ENCODE assay signal across 1 cellular context in the genomic region with DNA sequence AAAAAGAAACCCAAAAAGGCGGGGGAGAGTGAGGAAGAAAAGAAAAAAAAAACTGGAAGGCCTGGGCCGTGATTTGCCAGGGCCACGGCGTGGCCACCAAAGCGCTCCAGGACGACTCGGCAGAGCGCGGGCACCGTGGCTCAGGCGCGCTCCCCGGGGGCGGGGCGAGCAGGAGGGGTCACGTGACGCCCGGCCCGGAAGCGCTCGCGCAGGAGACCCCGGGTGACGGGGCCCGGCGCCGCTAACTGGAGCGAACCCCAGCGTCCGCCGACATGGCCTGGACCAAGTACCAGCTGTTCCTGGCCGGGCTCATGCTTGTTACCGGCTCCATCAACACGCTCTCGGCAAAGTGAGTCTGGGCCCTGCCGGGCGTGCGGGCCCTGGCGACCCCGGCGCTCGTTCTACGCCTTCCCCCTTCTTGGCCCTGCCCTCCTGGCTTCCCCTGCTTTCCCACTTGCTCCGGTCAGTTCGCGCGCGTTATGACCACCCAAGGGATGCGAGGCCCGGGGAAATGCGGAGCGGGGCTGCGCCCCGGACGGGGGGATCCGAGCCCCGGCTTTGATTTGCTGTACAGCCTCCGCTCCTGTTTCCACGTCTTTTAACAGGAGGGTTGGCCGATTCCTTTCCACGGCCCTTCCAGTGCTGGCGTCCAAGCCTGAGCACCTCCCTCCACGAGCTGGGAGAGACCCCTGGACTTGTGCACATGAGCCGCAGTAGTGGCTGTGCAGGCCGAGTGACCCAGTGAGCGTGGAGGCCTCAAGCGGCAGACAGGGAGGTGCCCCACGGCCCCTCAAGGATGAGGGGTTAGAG.
TF ChIP-seq lines count a peak whose summit lies in the region.

A gene with protein sequence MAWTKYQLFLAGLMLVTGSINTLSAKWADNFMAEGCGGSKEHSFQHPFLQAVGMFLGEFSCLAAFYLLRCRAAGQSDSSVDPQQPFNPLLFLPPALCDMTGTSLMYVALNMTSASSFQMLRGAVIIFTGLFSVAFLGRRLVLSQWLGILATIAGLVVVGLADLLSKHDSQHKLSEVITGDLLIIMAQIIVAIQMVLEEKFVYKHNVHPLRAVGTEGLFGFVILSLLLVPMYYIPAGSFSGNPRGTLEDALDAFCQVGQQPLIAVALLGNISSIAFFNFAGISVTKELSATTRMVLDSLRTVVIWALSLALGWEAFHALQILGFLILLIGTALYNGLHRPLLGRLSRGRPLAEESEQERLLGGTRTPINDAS (plus strand): TSS at position 207 of the 810 bp plus-strand sequence. CDS start 66 bp downstream, at position 273.

TF ChIP-seq in WTC11, 78 proteins besides CTCF, POLR2A, EP300 and RAD21 (continued from another document):
- TF ChIP-seq, protein P1, sequence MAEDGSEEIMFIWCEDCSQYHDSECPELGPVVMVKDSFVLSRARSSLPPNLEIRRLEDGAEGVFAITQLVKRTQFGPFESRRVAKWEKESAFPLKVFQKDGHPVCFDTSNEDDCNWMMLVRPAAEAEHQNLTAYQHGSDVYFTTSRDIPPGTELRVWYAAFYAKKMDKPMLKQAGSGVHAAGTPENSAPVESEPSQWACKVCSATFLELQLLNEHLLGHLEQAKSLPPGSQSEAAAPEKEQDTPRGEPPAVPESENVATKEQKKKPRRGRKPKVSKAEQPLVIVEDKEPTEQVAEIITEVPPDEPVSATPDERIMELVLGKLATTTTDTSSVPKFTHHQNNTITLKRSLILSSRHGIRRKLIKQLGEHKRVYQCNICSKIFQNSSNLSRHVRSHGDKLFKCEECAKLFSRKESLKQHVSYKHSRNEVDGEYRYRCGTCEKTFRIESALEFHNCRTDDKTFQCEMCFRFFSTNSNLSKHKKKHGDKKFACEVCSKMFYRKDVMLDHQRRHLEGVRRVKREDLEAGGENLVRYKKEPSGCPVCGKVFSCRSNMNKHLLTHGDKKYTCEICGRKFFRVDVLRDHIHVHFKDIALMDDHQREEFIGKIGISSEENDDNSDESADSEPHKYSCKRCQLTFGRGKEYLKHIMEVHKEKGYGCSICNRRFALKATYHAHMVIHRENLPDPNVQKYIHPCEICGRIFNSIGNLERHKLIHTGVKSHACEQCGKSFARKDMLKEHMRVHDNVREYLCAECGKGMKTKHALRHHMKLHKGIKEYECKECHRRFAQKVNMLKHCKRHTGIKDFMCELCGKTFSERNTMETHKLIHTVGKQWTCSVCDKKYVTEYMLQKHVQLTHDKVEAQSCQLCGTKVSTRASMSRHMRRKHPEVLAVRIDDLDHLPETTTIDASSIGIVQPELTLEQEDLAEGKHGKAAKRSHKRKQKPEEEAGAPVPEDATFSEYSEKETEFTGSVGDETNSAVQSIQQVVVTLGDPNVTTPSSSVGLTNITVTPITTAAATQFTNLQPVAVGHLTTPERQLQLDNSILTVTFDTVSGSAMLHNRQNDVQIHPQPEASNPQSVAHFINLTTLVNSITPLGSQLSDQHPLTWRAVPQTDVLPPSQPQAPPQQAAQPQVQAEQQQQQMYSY (CRISPR knock-in tag; IDR thresholded peaks at IDR 0.05), result no peak
- no peak for TF ChIP-seq CREB1 (CRISPR knock-in tag; IDR thresholded peaks at IDR 0.05)
- TF ChIP-seq, protein P2, sequence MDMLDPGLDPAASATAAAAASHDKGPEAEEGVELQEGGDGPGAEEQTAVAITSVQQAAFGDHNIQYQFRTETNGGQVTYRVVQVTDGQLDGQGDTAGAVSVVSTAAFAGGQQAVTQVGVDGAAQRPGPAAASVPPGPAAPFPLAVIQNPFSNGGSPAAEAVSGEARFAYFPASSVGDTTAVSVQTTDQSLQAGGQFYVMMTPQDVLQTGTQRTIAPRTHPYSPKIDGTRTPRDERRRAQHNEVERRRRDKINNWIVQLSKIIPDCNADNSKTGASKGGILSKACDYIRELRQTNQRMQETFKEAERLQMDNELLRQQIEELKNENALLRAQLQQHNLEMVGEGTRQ (CRISPR knock-in tag; IDR thresholded peaks at IDR 0.05), result peak; percentile 98
- no peak for TF ChIP-seq GTF2I (CRISPR knock-in tag; conservative IDR thresholded peaks at IDR 0.05)
- TF ChIP-seq, protein P3, sequence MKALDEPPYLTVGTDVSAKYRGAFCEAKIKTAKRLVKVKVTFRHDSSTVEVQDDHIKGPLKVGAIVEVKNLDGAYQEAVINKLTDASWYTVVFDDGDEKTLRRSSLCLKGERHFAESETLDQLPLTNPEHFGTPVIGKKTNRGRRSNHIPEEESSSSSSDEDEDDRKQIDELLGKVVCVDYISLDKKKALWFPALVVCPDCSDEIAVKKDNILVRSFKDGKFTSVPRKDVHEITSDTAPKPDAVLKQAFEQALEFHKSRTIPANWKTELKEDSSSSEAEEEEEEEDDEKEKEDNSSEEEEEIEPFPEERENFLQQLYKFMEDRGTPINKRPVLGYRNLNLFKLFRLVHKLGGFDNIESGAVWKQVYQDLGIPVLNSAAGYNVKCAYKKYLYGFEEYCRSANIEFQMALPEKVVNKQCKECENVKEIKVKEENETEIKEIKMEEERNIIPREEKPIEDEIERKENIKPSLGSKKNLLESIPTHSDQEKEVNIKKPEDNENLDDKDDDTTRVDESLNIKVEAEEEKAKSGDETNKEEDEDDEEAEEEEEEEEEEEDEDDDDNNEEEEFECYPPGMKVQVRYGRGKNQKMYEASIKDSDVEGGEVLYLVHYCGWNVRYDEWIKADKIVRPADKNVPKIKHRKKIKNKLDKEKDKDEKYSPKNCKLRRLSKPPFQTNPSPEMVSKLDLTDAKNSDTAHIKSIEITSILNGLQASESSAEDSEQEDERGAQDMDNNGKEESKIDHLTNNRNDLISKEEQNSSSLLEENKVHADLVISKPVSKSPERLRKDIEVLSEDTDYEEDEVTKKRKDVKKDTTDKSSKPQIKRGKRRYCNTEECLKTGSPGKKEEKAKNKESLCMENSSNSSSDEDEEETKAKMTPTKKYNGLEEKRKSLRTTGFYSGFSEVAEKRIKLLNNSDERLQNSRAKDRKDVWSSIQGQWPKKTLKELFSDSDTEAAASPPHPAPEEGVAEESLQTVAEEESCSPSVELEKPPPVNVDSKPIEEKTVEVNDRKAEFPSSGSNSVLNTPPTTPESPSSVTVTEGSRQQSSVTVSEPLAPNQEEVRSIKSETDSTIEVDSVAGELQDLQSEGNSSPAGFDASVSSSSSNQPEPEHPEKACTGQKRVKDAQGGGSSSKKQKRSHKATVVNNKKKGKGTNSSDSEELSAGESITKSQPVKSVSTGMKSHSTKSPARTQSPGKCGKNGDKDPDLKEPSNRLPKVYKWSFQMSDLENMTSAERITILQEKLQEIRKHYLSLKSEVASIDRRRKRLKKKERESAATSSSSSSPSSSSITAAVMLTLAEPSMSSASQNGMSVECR (CRISPR knock-in tag; IDR thresholded peaks at IDR 0.05; ENCODE audit: borderline replicate concordance), result peak; percentile 75; the same call in 1 of the 2 replicates
- TF ChIP-seq, protein P4, sequence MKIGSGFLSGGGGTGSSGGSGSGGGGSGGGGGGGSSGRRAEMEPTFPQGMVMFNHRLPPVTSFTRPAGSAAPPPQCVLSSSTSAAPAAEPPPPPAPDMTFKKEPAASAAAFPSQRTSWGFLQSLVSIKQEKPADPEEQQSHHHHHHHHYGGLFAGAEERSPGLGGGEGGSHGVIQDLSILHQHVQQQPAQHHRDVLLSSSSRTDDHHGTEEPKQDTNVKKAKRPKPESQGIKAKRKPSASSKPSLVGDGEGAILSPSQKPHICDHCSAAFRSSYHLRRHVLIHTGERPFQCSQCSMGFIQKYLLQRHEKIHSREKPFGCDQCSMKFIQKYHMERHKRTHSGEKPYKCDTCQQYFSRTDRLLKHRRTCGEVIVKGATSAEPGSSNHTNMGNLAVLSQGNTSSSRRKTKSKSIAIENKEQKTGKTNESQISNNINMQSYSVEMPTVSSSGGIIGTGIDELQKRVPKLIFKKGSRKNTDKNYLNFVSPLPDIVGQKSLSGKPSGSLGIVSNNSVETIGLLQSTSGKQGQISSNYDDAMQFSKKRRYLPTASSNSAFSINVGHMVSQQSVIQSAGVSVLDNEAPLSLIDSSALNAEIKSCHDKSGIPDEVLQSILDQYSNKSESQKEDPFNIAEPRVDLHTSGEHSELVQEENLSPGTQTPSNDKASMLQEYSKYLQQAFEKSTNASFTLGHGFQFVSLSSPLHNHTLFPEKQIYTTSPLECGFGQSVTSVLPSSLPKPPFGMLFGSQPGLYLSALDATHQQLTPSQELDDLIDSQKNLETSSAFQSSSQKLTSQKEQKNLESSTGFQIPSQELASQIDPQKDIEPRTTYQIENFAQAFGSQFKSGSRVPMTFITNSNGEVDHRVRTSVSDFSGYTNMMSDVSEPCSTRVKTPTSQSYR (CRISPR knock-in tag; IDR thresholded peaks at IDR 0.05), result no peak
- TF ChIP-seq NR1H2 (CRISPR knock-in tag; IDR thresholded peaks at IDR 0.05), result no peak
- TF ChIP-seq ESRRA (CRISPR knock-in tag; IDR thresholded peaks at IDR 0.05; ENCODE audit: borderline replicate concordance), result 0 out of 2 replicates have a peak, but pooled peaks have one; percentile 58
- TF ChIP-seq SMAD3 (CRISPR knock-in tag; IDR thresholded peaks at IDR 0.05; ENCODE audit: borderline replicate concordance), result no peak
- TF ChIP-seq, protein P5, sequence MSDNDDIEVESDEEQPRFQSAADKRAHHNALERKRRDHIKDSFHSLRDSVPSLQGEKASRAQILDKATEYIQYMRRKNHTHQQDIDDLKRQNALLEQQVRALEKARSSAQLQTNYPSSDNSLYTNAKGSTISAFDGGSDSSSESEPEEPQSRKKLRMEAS (CRISPR knock-in tag; IDR thresholded peaks at IDR 0.05), result peak; percentile 64
- TF ChIP-seq MYBL2 (CRISPR knock-in tag; IDR thresholded peaks at IDR 0.05), result peak; percentile 77; the same call in 1 of the 2 replicates
- TF ChIP-seq NR2C2 (CRISPR knock-in tag; IDR thresholded peaks at IDR 0.05), result no peak
- TF ChIP-seq, protein P6, sequence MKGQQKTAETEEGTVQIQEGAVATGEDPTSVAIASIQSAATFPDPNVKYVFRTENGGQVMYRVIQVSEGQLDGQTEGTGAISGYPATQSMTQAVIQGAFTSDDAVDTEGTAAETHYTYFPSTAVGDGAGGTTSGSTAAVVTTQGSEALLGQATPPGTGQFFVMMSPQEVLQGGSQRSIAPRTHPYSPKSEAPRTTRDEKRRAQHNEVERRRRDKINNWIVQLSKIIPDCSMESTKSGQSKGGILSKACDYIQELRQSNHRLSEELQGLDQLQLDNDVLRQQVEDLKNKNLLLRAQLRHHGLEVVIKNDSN (CRISPR knock-in tag; IDR thresholded peaks at IDR 0.05), result peak; percentile 98
- no peak for TF ChIP-seq NFATC4 (CRISPR knock-in tag; IDR thresholded peaks at IDR 0.05)
- TF ChIP-seq, protein P7, sequence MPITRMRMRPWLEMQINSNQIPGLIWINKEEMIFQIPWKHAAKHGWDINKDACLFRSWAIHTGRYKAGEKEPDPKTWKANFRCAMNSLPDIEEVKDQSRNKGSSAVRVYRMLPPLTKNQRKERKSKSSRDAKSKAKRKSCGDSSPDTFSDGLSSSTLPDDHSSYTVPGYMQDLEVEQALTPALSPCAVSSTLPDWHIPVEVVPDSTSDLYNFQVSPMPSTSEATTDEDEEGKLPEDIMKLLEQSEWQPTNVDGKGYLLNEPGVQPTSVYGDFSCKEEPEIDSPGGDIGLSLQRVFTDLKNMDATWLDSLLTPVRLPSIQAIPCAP (CRISPR knock-in tag; IDR thresholded peaks at IDR 0.05), result no peak
- TF ChIP-seq, protein P8, sequence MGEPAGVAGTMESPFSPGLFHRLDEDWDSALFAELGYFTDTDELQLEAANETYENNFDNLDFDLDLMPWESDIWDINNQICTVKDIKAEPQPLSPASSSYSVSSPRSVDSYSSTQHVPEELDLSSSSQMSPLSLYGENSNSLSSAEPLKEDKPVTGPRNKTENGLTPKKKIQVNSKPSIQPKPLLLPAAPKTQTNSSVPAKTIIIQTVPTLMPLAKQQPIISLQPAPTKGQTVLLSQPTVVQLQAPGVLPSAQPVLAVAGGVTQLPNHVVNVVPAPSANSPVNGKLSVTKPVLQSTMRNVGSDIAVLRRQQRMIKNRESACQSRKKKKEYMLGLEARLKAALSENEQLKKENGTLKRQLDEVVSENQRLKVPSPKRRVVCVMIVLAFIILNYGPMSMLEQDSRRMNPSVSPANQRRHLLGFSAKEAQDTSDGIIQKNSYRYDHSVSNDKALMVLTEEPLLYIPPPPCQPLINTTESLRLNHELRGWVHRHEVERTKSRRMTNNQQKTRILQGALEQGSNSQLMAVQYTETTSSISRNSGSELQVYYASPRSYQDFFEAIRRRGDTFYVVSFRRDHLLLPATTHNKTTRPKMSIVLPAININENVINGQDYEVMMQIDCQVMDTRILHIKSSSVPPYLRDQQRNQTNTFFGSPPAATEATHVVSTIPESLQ (CRISPR knock-in tag; IDR thresholded peaks at IDR 0.05), result no peak
